Comparison of ENCODE assay signal across 8 cellular contexts in genomic region chr3:184417619-184418327, GRCh38. TPM values are rescaled to one million over a fixed set of nuclear protein-coding genes. Genes with fewer than 3 reads are reported as not detected.
A peak's percentile ranks its signal among the peaks of the same experiment; 100 is the strongest.
DNase-seq lines count a peak whose midpoint lies in the region; ATAC-seq, FAIRE-seq and TF ChIP-seq lines count a peak whose summit lies in the region.

No MANE protein-coding gene starts in this region.

- H3K4me3 ChIP-seq in BJ (ENCODE audit: low read depth, low read length) = no peak overlapping the region
- H3K4me3 ChIP-seq in HL-60 (replicated peaks; ENCODE audit: insufficient read depth, low read length) = no peak overlapping the region
- H3K4me3 ChIP-seq in H1 (ENCODE audit: extremely low read depth in 1 of 4, insufficient read depth in 2 of 4, low read depth in 3 of 4, low read length in 4 of 4) = no peak overlapping the region

- ATAC-seq in GM19324 (IDR thresholded peaks at IDR 0.05; ENCODE audit: low FRiP score, unreplicated experiment) = peak; percentile 80

- peak; percentile 89 to 90 for TF ChIP-seq RAD21 in H1 (IDR thresholded peaks at IDR 0.05 in 1 of 2, conservative IDR thresholded peaks at IDR 0.05 in 1 of 2; ENCODE audit: low read depth in 2 of 2, low read length in 2 of 2)

- POLR2A ChIA-PET in BJ (lab: Charles Lee) (no interaction called here), H1 (lab: Charles Lee; ENCODE audit: partially characterized antibody) (no interaction called here)

- H3K79me1 ChIP-seq in H1 (ENCODE audit: low read depth, low read length) = no peaks in the 10 kb centered on the region

- H3K4ac ChIP-seq in H1 (replicated peaks; ENCODE audit: insufficient read length, low read depth, low read length) = no peak overlapping the region

- TF ChIP-seq POLR2A in H1 (IDR thresholded peaks at IDR 0.05; ENCODE audit: control extremely low read depth in 1 of 2, low read depth in 2 of 2, low read length in 2 of 2) = no peak

- no peak for DNase-seq in BJ (ENCODE audit: low read depth)
- peak; percentile 41 to 68 for DNase-seq in HL-60 (ENCODE audit: low read depth in 1 of 2, low spot score in 1 of 2)
- DNase-seq in NOMO-1 (lab: John Stamatoyannopoulos, UW; ENCODE audit: unreplicated experiment in 2 of 2) = peak; percentile 55 to 68
- peak; percentile 25 to 39 for DNase-seq in activated CD8-positive, alpha-beta memory T cell treated with anti-CD3 and anti-CD28 coated beads for 4 hours (ENCODE audit: low read depth in 2 of 2)
- peak; percentile 19 to 84 for DNase-seq in H1 (ENCODE audit: low read depth in 1 of 2, low spot score in 2 of 2)
- DNase-seq in mucosa of gallbladder (ENCODE audit: low spot score) = peak; percentile 74
- DNase-seq in stimulated activated CD8-positive, alpha-beta memory T cell treated with anti-CD3 and anti-CD28 coated beads, Interleukin-7, amount 100 ng/mL, for 48 hours (ENCODE audit: extremely low read depth in 1 of 2, low read depth in 1 of 2) = peak; percentile 30 to 50

- no peak overlapping the region for H3K9ac ChIP-seq in H1 (replicated peaks in 1 of 4; ENCODE audit: extremely low read depth in 1 of 4, low read depth in 3 of 4, low read length in 3 of 4)

- no peaks in the 10 kb centered on the region for H3K36me3 ChIP-seq in BJ (ENCODE audit: control insufficient read depth, insufficient read depth, low read length)
- no peaks in the 10 kb centered on the region for H3K36me3 ChIP-seq in H1 (ENCODE audit: control insufficient read depth in 2 of 4, insufficient read depth in 4 of 4, low read length in 3 of 4)

- CTCF ChIA-PET in BJ (lab: Yijun Ruan, JAX) (interaction anchor here (0.6 to 5.8 kb wide), 21 partner anchors 10 to 360 kb away, joined by 3 to 92 read pairs (median 4); partner anchors contain the start of gene THPO), H1 (lab: Charles Lee; ENCODE audit: partially characterized antibody) (interaction anchor here (0.5 to 9.4 kb wide), 24 partner anchors 9 to 403 kb away, joined by 3 to 83 read pairs (median 4); no protein-coding TSS in a partner anchor)

- H3K79me2 ChIP-seq in H1 (ENCODE audit: control insufficient read depth in 1 of 2, insufficient read depth in 2 of 2, low read length in 2 of 2) = no peaks in the 10 kb centered on the region

- H4K91ac ChIP-seq in H1 (replicated peaks; ENCODE audit: insufficient read length, low read length) = no peak overlapping the region

- H3K4me2 ChIP-seq in H1 (ENCODE audit: insufficient read depth in 1 of 2, low read depth in 2 of 2, low read length in 2 of 2) = no peak overlapping the region

- H3K14ac ChIP-seq in H1 (ENCODE audit: insufficient read length) = no peak overlapping the region

- no peak overlapping the region for H2AK5ac ChIP-seq in H1 (ENCODE audit: low read depth, low read length)

- H2AFZ ChIP-seq in H1 (ENCODE audit: low read length) = no peak overlapping the region

- H2BK120ac ChIP-seq in H1 (replicated peaks; ENCODE audit: low read depth, low read length) = no peak overlapping the region

- no peak overlapping the region for H3K23ac ChIP-seq in H1 (ENCODE audit: insufficient read length)

- H3K4me1 ChIP-seq in H1 (replicated peaks in 1 of 4; ENCODE audit: control insufficient read depth in 3 of 4, insufficient read depth in 4 of 4, low read length in 3 of 4) = peaks cover 0 to 5% (median 4%) of the 10 kb centered on the region in 4 experiments; a peak in 2 of 7 replicates

- H4K20me1 ChIP-seq in H1 (replicated peaks in 1 of 2; ENCODE audit: control insufficient read depth in 1 of 2, insufficient read depth in 2 of 2, low read length in 2 of 2) = peaks cover 0 to 2% of the 10 kb centered on the region in 2 experiments

- no peak overlapping the region for H2BK20ac ChIP-seq in H1 (ENCODE audit: low read length)

- H2BK15ac ChIP-seq in H1 (ENCODE audit: low read length) = no peak overlapping the region

- H3K18ac ChIP-seq in H1 (ENCODE audit: extremely low read depth, low read length) = no peak overlapping the region

- no peaks in the 10 kb centered on the region for H3K27me3 ChIP-seq in BJ (ENCODE audit: control insufficient read depth, insufficient read depth, low read length)
- H3K27me3 ChIP-seq in HL-60 (ENCODE audit: insufficient read depth, poor library complexity, severe bottlenecking) = no peaks in the 10 kb centered on the region
- no peaks in the 10 kb centered on the region for H3K27me3 ChIP-seq in H1 (replicated peaks in 1 of 4; ENCODE audit: control insufficient read depth in 3 of 4, extremely low read depth in 1 of 4, insufficient read depth in 3 of 4, low read length in 3 of 4)

- H4K8ac ChIP-seq in H1 (ENCODE audit: extremely low read depth, insufficient read depth, low read length) = no peak overlapping the region; the same call in 1 of the 2 replicates

- no peak overlapping the region for H3K56ac ChIP-seq in H1 (replicated peaks; ENCODE audit: insufficient read length, low read depth, low read length)

- H2BK5ac ChIP-seq in H1 (ENCODE audit: low read depth, low read length) = no peak overlapping the region

- no peak overlapping the region for H4K5ac ChIP-seq in H1 (ENCODE audit: insufficient read length, low read depth, low read length)

- no peak overlapping the region for H2BK12ac ChIP-seq in H1 (ENCODE audit: low read depth, low read length)

- TF ChIP-seq EP300 in H1 (IDR thresholded peaks at IDR 0.05; ENCODE audit: borderline replicate concordance in 1 of 2, low read depth in 2 of 2, low read length in 2 of 2) = no peak

- H3K23me2 ChIP-seq in H1 (ENCODE audit: low read depth, low read length) = peaks cover 7% of the 10 kb centered on the region; the same call in 1 of the 2 replicates

- TF ChIP-seq CTCF in BJ (IDR thresholded peaks at IDR 0.05; ENCODE audit: insufficient read depth, low read depth, low read length) (peak; percentile 95), HL-60 (IDR thresholded peaks at IDR 0.05; ENCODE audit: insufficient read depth, low read length) (peak; percentile 97), H1 (IDR thresholded peaks at IDR 0.05; ENCODE audit: control extremely low read depth in 1 of 3, insufficient read depth in 1 of 3, low read depth in 1 of 3, low read length in 3 of 3) (peak; percentile 93 to 97 (median 96))

- no peaks in the 10 kb centered on the region; a peak in 1 of 4 replicates for H3K9me3 ChIP-seq in H1 (ENCODE audit: insufficient read depth in 2 of 2, low read depth in 1 of 2, low read length in 1 of 2)

- WGBS in H1 (ENCODE audit: extremely low coverage in 1 of 2, insufficient coverage in 1 of 2, insufficient read length in 1 of 2, insufficient replicate concordance in 2 of 2, low coverage in 1 of 2, low lambda C conversion rate in 2 of 2, missing lambda C conversion rate in 1 of 2), 2 experiments = 36% methylated on average over 10 of the region's 14 CpGs; no CpG with 5 or more reads in 1 of the 2 experiments

- H3K27ac ChIP-seq in HL-60 (replicated peaks) = no peak overlapping the region
- no peak overlapping the region for H3K27ac ChIP-seq in H1 (ENCODE audit: low read depth, low read length)

- no peak for FAIRE-seq in H1 (lab: Jason Lieb, UNC)

RNA-seq across cellular contexts. Expression of gene CHRD, which starts 37.9 kb away (rescaled TPM):
- 0.83 and 1.5 TPM in 2 replicates for polyA plus RNA-seq in BJ (2011; rRNA removed)
- 0.28 and 0.51 TPM in 2 replicates for polyA minus RNA-seq in BJ (2011; rRNA and poly(A)+ RNA removed)
- total RNA-seq in H1 (2021; fragmentation: NEBNext Ultra II Directional; extraction: Animal tissue kit (Norgen Biotek cat#: 25700)) = 0.63 and 0.86 TPM in 2 replicates
- polyA plus RNA-seq in H1 (2011; rRNA removed) = 0.62 and 1.7 TPM in 2 replicates
- 1.4 TPM for polyA plus RNA-seq in H1 (2011; cell fraction: cytosol; rRNA removed)
- polyA plus RNA-seq in H1 (2011; cell fraction: nucleus; rRNA removed) = 10.3 TPM
- 0.52 to 1.4 TPM (median 0.80 TPM) in 4 replicates for polyA plus RNA-seq in H1 (2012, experiment 1 of 2)
- polyA plus RNA-seq in H1 (2012, experiment 2 of 2) = 0.98 TPM
- polyA plus RNA-seq in H1 (2013, experiment 1 of 2) = 0.28 TPM
- 0.35 TPM for polyA plus RNA-seq in H1 (2013, experiment 2 of 2)
- 0.15 and 0.22 TPM in 2 replicates for polyA minus RNA-seq in H1 (2011; rRNA and poly(A)+ RNA removed)
- polyA minus RNA-seq in H1 (2011; cell fraction: cytosol; rRNA and poly(A)+ RNA removed) = 0.37 TPM
- 2.3 TPM for polyA minus RNA-seq in H1 (2011; cell fraction: nucleus; rRNA and poly(A)+ RNA removed)
- 6.5 TPM for total RNA-seq in mucosa of gallbladder

RNA-seq across cellular contexts. Expression of gene THPO, which starts 39.8 kb away (rescaled TPM):
- polyA plus RNA-seq in BJ (2011; rRNA removed) (0.20 and 0.36 TPM in 2 replicates), H1 (2011; rRNA removed) (0.82 and 1.4 TPM in 2 replicates)
- not detected in 2 replicates for polyA minus RNA-seq in BJ (2011; rRNA and poly(A)+ RNA removed)
- 0.40 and 1.2 TPM in 2 replicates for total RNA-seq in H1 (2021; fragmentation: NEBNext Ultra II Directional; extraction: Animal tissue kit (Norgen Biotek cat#: 25700))
- polyA plus RNA-seq in H1 (2011; cell fraction: cytosol; rRNA removed) = 0.56 TPM
- polyA plus RNA-seq in H1 (2011; cell fraction: nucleus; rRNA removed) = 0.94 TPM
- 0.68 to 1.2 TPM (median 0.87 TPM) in 4 replicates for polyA plus RNA-seq in H1 (2012, experiment 1 of 2)
- 0.66 TPM for polyA plus RNA-seq in H1 (2012, experiment 2 of 2)
- polyA plus RNA-seq in H1 (2013, experiment 1 of 2) = 0.43 TPM
- polyA plus RNA-seq in H1 (2013, experiment 2 of 2) = 0.53 TPM
- 0.37 and 1.0 TPM in 2 replicates for polyA minus RNA-seq in H1 (2011; rRNA and poly(A)+ RNA removed)
- 1.2 TPM for polyA minus RNA-seq in H1 (2011; cell fraction: cytosol; rRNA and poly(A)+ RNA removed)
- polyA minus RNA-seq in H1 (2011; cell fraction: nucleus; rRNA and poly(A)+ RNA removed) = 0.50 TPM
- 0.29 TPM for total RNA-seq in mucosa of gallbladder

RNA-seq across cellular contexts. Expression of gene POLR2H, which starts 56.3 kb away (rescaled TPM):
- polyA plus RNA-seq in BJ (2011; rRNA removed) = 72.0 and 93.6 TPM in 2 replicates
- 28.6 and 36.4 TPM in 2 replicates for polyA minus RNA-seq in BJ (2011; rRNA and poly(A)+ RNA removed)
- 113 and 118 TPM in 2 replicates for total RNA-seq in H1 (2021; fragmentation: NEBNext Ultra II Directional; extraction: Animal tissue kit (Norgen Biotek cat#: 25700))
- 253 and 335 TPM in 2 replicates for polyA plus RNA-seq in H1 (2011; rRNA removed)
- 372 TPM for polyA plus RNA-seq in H1 (2011; cell fraction: cytosol; rRNA removed)
- polyA plus RNA-seq in H1 (2011; cell fraction: nucleus; rRNA removed) = 132 TPM
- 156 to 183 TPM (median 164 TPM) in 4 replicates for polyA plus RNA-seq in H1 (2012, experiment 1 of 2)
- 190 TPM for polyA plus RNA-seq in H1 (2012, experiment 2 of 2)
- 109 TPM for polyA plus RNA-seq in H1 (2013, experiment 1 of 2)
- 115 TPM for polyA plus RNA-seq in H1 (2013, experiment 2 of 2)
- 65.8 and 81.4 TPM in 2 replicates for polyA minus RNA-seq in H1 (2011; rRNA and poly(A)+ RNA removed)
- polyA minus RNA-seq in H1 (2011; cell fraction: cytosol; rRNA and poly(A)+ RNA removed) = 55.6 TPM
- polyA minus RNA-seq in H1 (2011; cell fraction: nucleus; rRNA and poly(A)+ RNA removed) = 54.6 TPM
- total RNA-seq in mucosa of gallbladder = 107 TPM

RNA-seq across cellular contexts. Expression of gene CLCN2, which starts 56.4 kb away (rescaled TPM):
- 1.6 and 2.6 TPM in 2 replicates for polyA plus RNA-seq in BJ (2011; rRNA removed)
- 2.9 and 5.5 TPM in 2 replicates for polyA minus RNA-seq in BJ (2011; rRNA and poly(A)+ RNA removed)
- total RNA-seq in H1 (2021; fragmentation: NEBNext Ultra II Directional; extraction: Animal tissue kit (Norgen Biotek cat#: 25700)) = 11.8 and 13.7 TPM in 2 replicates
- polyA plus RNA-seq in H1 (2011; rRNA removed) = 16.1 and 20.7 TPM in 2 replicates
- polyA plus RNA-seq in H1 (2011; cell fraction: cytosol; rRNA removed) = 11.9 TPM
- 101 TPM for polyA plus RNA-seq in H1 (2011; cell fraction: nucleus; rRNA removed)
- 10.2 to 14.4 TPM (median 13.8 TPM) in 4 replicates for polyA plus RNA-seq in H1 (2012, experiment 1 of 2)
- 9.8 TPM for polyA plus RNA-seq in H1 (2012, experiment 2 of 2)
- 12.1 TPM for polyA plus RNA-seq in H1 (2013, experiment 1 of 2)
- polyA plus RNA-seq in H1 (2013, experiment 2 of 2) = 9.9 TPM
- 21.6 and 30.2 TPM in 2 replicates for polyA minus RNA-seq in H1 (2011; rRNA and poly(A)+ RNA removed)
- polyA minus RNA-seq in H1 (2011; cell fraction: cytosol; rRNA and poly(A)+ RNA removed) = 10.0 TPM
- polyA minus RNA-seq in H1 (2011; cell fraction: nucleus; rRNA and poly(A)+ RNA removed) = 57.3 TPM
- total RNA-seq in mucosa of gallbladder = 104 TPM
